In the genomic region with DNA sequence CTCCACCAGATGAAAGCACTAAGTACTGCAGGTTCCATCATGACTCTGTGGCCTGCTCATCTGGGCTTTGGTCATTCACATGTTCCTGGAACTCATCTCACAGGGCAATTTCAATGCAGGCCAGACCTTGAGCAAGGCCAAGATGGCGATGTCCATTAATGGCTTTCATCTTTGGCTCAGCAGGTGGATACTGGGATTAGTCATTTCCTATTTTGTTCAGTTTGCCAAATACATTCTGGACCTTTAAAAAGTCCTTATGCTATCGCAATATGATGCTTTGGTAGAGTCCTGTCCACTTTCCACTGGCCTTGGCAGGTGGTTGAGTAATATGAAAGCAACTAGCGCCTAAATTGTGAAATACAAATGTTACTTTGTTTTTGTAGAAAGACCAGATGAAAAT, we compare ENCODE assay signal across 27 cellular contexts.
A peak's percentile ranks its signal among the peaks of the same experiment; 100 is the strongest.
DNase-seq lines count a peak whose midpoint lies in the region; ATAC-seq, FAIRE-seq and TF ChIP-seq lines count a peak whose summit lies in the region.
"Had no signal": no experiment of that assay in that cellular context is flagged by ENCODE, and none has a peak within 500 bp of the region (broad histone marks: within the 10 kb centered on the region; RNA-seq: fewer than 3 reads in every experiment).

No MANE protein-coding gene starts in this region.

- H3K4me3 ChIP-seq in HFF-Myc (replicated peaks; ENCODE audit: low read depth, low read length) (no peak overlapping the region), astrocyte (ENCODE audit: insufficient read depth, low read depth, low read length) (no peak overlapping the region), psoas muscle (no peak overlapping the region)
- H3K4me3 ChIP-seq: GM12878, smooth muscle cell had no signal

- H3K4me2 ChIP-seq in astrocyte (ENCODE audit: low read length), result no peak overlapping the region
- H3K4me2 ChIP-seq: KMS-11, smooth muscle cell had no signal

- H3K27me3 ChIP-seq in astrocyte (ENCODE audit: insufficient read depth, low read length), result no peaks in the 10 kb centered on the region
- H3K27me3 ChIP-seq in psoas muscle (ENCODE audit: insufficient read depth in 3 of 3, low read length in 2 of 3), result no peaks in the 10 kb centered on the region

- no peak for FAIRE-seq in astrocyte (lab: Jason Lieb, UNC)
- FAIRE-seq: GM12878 had no signal

- DNase-seq in HFF-Myc (ENCODE audit: extremely low read depth, low read depth), result peak; percentile 16
- DNase-seq in astrocyte (ENCODE audit: low read depth), result peak; percentile 52
- no peak for DNase-seq in Right ventricle myocardium superior
- DNase-seq in psoas muscle, result peak; percentile 46 to 69
- DNase-seq in NCI-H2171 (lab: John Stamatoyannopoulos, UW), result no peak
- DNase-seq in NCI-H1092 (lab: John Stamatoyannopoulos, UW), result no peak
- DNase-seq: activated CD4-positive, CD25-positive, alpha-beta regulatory T cell treated with anti-CD3 and anti-CD28 coated beads, Interleukin-2, amount 50 U/mL, for 72 hours; activated naive CD4-positive, alpha-beta T cell; activated T-cell treated with anti-CD3 and anti-CD28 coated beads, Interleukin-2, amount 50 U/mL, for 24 hours; anterior cingulate cortex; CD8-positive, alpha-beta T cell; DMS153; effector memory CD8-positive, alpha-beta T cell; mesendoderm; naive thymus-derived CD4-positive, alpha-beta T cell; NCI-H1048; NCI-H2029; NCI-H510A treated with DMSO at 0.1 percent for 48 hours; stimulated activated CD4-positive, alpha-beta T cell treated with anti-CD3 and anti-CD28 coated beads, Interleukin-4, amount 100 ng/mL, for 24 hours; stimulated activated naive CD8-positive, alpha-beta T cell treated with anti-CD3 and anti-CD28 coated beads, Interleukin-15, amount 100 ng/mL, for 72 hours; T-helper 9 cell; trophoblast cell had no signal

- H4K20me1 ChIP-seq in astrocyte (ENCODE audit: insufficient read depth, low read length), result no peaks in the 10 kb centered on the region

- no peak overlapping the region for H2AFZ ChIP-seq in astrocyte (ENCODE audit: low read depth, low read length)

- H3K27ac Mint-ChIP-seq in astrocyte (ENCODE audit: unreplicated experiment), result no peak overlapping the region
- H3K27ac Mint-ChIP-seq: activated T-cell treated with anti-CD3 and anti-CD28 coated beads, Interleukin-2, amount 50 U/mL, for 24 hours; CD8-positive, alpha-beta T cell; effector memory CD8-positive, alpha-beta T cell; naive thymus-derived CD4-positive, alpha-beta T cell; stimulated activated naive CD8-positive, alpha-beta T cell treated with anti-CD3 and anti-CD28 coated beads, Interleukin-15, amount 100 ng/mL, for 72 hours had no signal

- H3K27ac ChIP-seq in astrocyte (ENCODE audit: low read depth, low read length), result no peak overlapping the region
- H3K27ac ChIP-seq in psoas muscle, result no peak overlapping the region
- H3K27ac ChIP-seq: KMS-11 had no signal

- no peak overlapping the region for H3K4me3 Mint-ChIP-seq in astrocyte (ENCODE audit: unreplicated experiment)
- H3K4me3 Mint-ChIP-seq: activated T-cell treated with anti-CD3 and anti-CD28 coated beads, Interleukin-2, amount 50 U/mL, for 24 hours; CD8-positive, alpha-beta T cell; effector memory CD8-positive, alpha-beta T cell; naive thymus-derived CD4-positive, alpha-beta T cell; stimulated activated naive CD8-positive, alpha-beta T cell treated with anti-CD3 and anti-CD28 coated beads, Interleukin-15, amount 100 ng/mL, for 72 hours had no signal

- H3K4me1 ChIP-seq in astrocyte (ENCODE audit: insufficient read depth, low read length) (peaks cover 18% of the 10 kb centered on the region), psoas muscle (peaks cover 14% of the 10 kb centered on the region)

- H3K4me1 Mint-ChIP-seq in astrocyte (ENCODE audit: low read depth, unreplicated experiment), result peaks cover 13% of the 10 kb centered on the region
- H3K4me1 Mint-ChIP-seq: naive thymus-derived CD4-positive, alpha-beta T cell; stimulated activated naive CD8-positive, alpha-beta T cell treated with anti-CD3 and anti-CD28 coated beads, Interleukin-15, amount 100 ng/mL, for 72 hours had no signal

- H3K9me3 ChIP-seq in astrocyte (ENCODE audit: insufficient read depth, low read depth, low read length) (no peaks in the 10 kb centered on the region), psoas muscle (no peaks in the 10 kb centered on the region)

- WGBS in psoas muscle, 3 donors, result 54 to 76% (median 57%) methylated on average over 3 of the region's 3 CpGs

- intact Hi-C loops in Right ventricle myocardium superior (cut with DNase I) (no loop called here), psoas muscle (cut with DNase I) (no loop called here)

- ATAC-seq in Right ventricle myocardium superior (ENCODE audit: poor library complexity) (peak; percentile 42), psoas muscle (peak; percentile 73 to 83 (median 81)), GM21526 (IDR thresholded peaks at IDR 0.05; ENCODE audit: low FRiP score, unreplicated experiment) (no peak), GM18868 (IDR thresholded peaks at IDR 0.05; ENCODE audit: unreplicated experiment) (no peak)
- ATAC-seq: CD8-positive, alpha-beta T cell; effector memory CD8-positive, alpha-beta T cell; GM12878; naive thymus-derived CD4-positive, alpha-beta T cell; stimulated activated naive CD8-positive, alpha-beta T cell treated with anti-CD3 and anti-CD28 coated beads, Interleukin-15, amount 100 ng/mL, for 72 hours had no signal

- no peak overlapping the region for H3K9ac ChIP-seq in astrocyte (ENCODE audit: low read length)
- H3K9ac ChIP-seq: KMS-11 had no signal

- TF ChIP-seq CTCF in HFF-Myc (IDR thresholded peaks at IDR 0.05; ENCODE audit: low read depth, low read length, missing control alignments) (no peak), astrocyte (IDR thresholded peaks at IDR 0.05; ENCODE audit: insufficient read depth, low read depth, low read length) (no peak), psoas muscle (IDR thresholded peaks at IDR 0.05) (no peak)

- no peaks in the 10 kb centered on the region for H3K79me2 ChIP-seq in astrocyte (ENCODE audit: insufficient read depth, low read length)

- H3K36me3 Mint-ChIP-seq in astrocyte (ENCODE audit: low read depth, unreplicated experiment), result peaks cover 11% of the 10 kb centered on the region
- H3K36me3 Mint-ChIP-seq: CD8-positive, alpha-beta T cell had no signal

- no peaks in the 10 kb centered on the region for H3K27me3 Mint-ChIP-seq in astrocyte (ENCODE audit: low read depth, unreplicated experiment)
- H3K27me3 Mint-ChIP-seq: activated T-cell treated with anti-CD3 and anti-CD28 coated beads, Interleukin-2, amount 50 U/mL, for 24 hours; naive thymus-derived CD4-positive, alpha-beta T cell had no signal

- H3K36me3 ChIP-seq in astrocyte (ENCODE audit: insufficient read depth, low read length), result no peaks in the 10 kb centered on the region
- H3K36me3 ChIP-seq in psoas muscle (ENCODE audit: insufficient read depth in 1 of 2, low read depth in 1 of 2), result no peaks in the 10 kb centered on the region

- peaks cover 2% of the 10 kb centered on the region for H3K9me3 Mint-ChIP-seq in astrocyte (ENCODE audit: unreplicated experiment)
- H3K9me3 Mint-ChIP-seq: activated T-cell treated with anti-CD3 and anti-CD28 coated beads, Interleukin-2, amount 50 U/mL, for 24 hours; CD8-positive, alpha-beta T cell; effector memory CD8-positive, alpha-beta T cell had no signal

Comparison
In these comparisons a context has a peak if more than half of its experiments do, and no peak if none do; other contexts are left out.
1. DNase-seq: peak in HFF-Myc (single experiment), astrocyte (single experiment) and psoas muscle (2 of 2); none in Right ventricle myocardium superior (single experiment), NCI-H2171 (single experiment) and NCI-H1092 (single experiment).
2. ATAC-seq: peak in Right ventricle myocardium superior (single experiment) and psoas muscle (4 of 4); none in GM21526 (single experiment) and GM18868 (single experiment).